Comparison of ENCODE assay signal across 8 cellular contexts in genomic region chr16:8868272-8869211, GRCh38. TPM values are rescaled to one million over a fixed set of nuclear protein-coding genes. Genes with fewer than 3 reads are reported as not detected.
DNase-seq lines count a peak whose midpoint lies in the region; ATAC-seq, FAIRE-seq and TF ChIP-seq lines count a peak whose summit lies in the region.

CARHSP1 (minus strand) TSS chr16:8869006; CDS start chr16:8859328, 9,678 bp downstream.

- peaks cover 42% of the 10 kb centered on the region for H3K4me1 ChIP-seq in keratinocyte (ENCODE audit: control insufficient read depth, extremely low read depth, insufficient read depth, low read length)

- FAIRE-seq in keratinocyte (lab: Jason Lieb, UNC) = no peak

- peaks cover 1 to 7% of the 10 kb centered on the region in 2 experiments for H3K36me3 ChIP-seq in keratinocyte (ENCODE audit: control insufficient read depth in 2 of 2, extremely low read depth in 1 of 2, insufficient read depth in 2 of 2, low read length in 2 of 2)

- H3K4me2 ChIP-seq in keratinocyte (ENCODE audit: control insufficient read depth, extremely low read depth, insufficient read depth, low read depth, low read length) = peak within 1 kb of the TSS; percentile 93

- H2AFZ ChIP-seq in keratinocyte (ENCODE audit: control insufficient read depth, low read length) = peak within 1 kb of the TSS; percentile 32

- H4K20me1 ChIP-seq in keratinocyte (ENCODE audit: control insufficient read depth, extremely low read depth, insufficient read depth, low read length) = peaks cover 20% of the 10 kb centered on the region

- DNase-seq in AG08396 (ENCODE audit: low spot score) = peak; percentile 98
- peak; percentile 94 for DNase-seq in NCI-H345 (lab: John Stamatoyannopoulos, UW)
- peak; percentile 43 for DNase-seq in activated CD4-positive, CD25-positive, alpha-beta regulatory T cell treated with anti-CD3 and anti-CD28 coated beads, Interleukin-2, amount 50 U/mL, for 16 hours (ENCODE audit: low read depth, low spot score)
- DNase-seq in central memory CD4-positive, alpha-beta T cell = peak; percentile 76
- no peak for DNase-seq in keratinocyte (ENCODE audit: low read depth, low spot score)
- peak; percentile 90 for DNase-seq in stimulated activated CD4-positive, alpha-beta T cell treated with anti-CD3 and anti-CD28 coated beads, Interleukin-15, amount 100 ng/mL, for 24 hours

- TF ChIP-seq CTCF in keratinocyte (optimal IDR thresholded peaks at IDR 0.05 in 1 of 3, IDR thresholded peaks at IDR 0.05 in 1 of 3, conservative IDR thresholded peaks at IDR 0.05 in 1 of 3; ENCODE audit: extremely low read depth in 1 of 3, insufficient read depth in 2 of 3, low read length in 3 of 3) = no peak

- no peaks in the 10 kb centered on the region for H3K27me3 ChIP-seq in keratinocyte (ENCODE audit: control insufficient read depth, extremely low read depth, insufficient read depth, low read length)

- peaks cover 9% of the 10 kb centered on the region for H3K9me1 ChIP-seq in keratinocyte (ENCODE audit: control insufficient read depth, extremely low read depth, insufficient read depth, low read length)

- H3K4me3 ChIP-seq in keratinocyte (ENCODE audit: control insufficient read depth in 2 of 3, extremely low read depth in 1 of 3, insufficient read depth in 2 of 3, low read depth in 1 of 3, low read length in 3 of 3) = peak within 1 kb of the TSS; percentile 58 to 85 (median 70)

- H3K27ac ChIP-seq in keratinocyte (ENCODE audit: control insufficient read depth, insufficient read depth, low read length) = peak within 1 kb of the TSS; percentile 70

- dilution Hi-C loops in keratinocyte (cut with MboI; ENCODE audit: extremely low pct_ligation_motif_present, low sequenced_read_pairs) = no loop called here

- no peaks in the 10 kb centered on the region for H3K9me3 ChIP-seq in keratinocyte (ENCODE audit: control insufficient read depth, low read depth, low read length)

- ATAC-seq in GM19023 (IDR thresholded peaks at IDR 0.05; ENCODE audit: unreplicated experiment) (peak; percentile 71), HG03196 (IDR thresholded peaks at IDR 0.05; ENCODE audit: unreplicated experiment) (peak; percentile 70)

- peak within 1 kb of the TSS; percentile 87 for H3K9ac ChIP-seq in keratinocyte (ENCODE audit: control insufficient read depth, extremely low read depth, insufficient read depth, low read length)

- H3K79me2 ChIP-seq in keratinocyte (ENCODE audit: control insufficient read depth, insufficient read depth, low read length) = peaks cover 46% of the 10 kb centered on the region

RNA-seq across cellular contexts. Expression of gene CARHSP1, which starts in this region (rescaled TPM):
- 61.9 to 90.8 TPM (median 88.4 TPM) in 3 replicates for polyA plus RNA-seq in keratinocyte
- 10.9 TPM for polyA plus RNA-seq in keratinocyte (2011; ENCODE audit: low read depth)
- polyA plus RNA-seq in keratinocyte (2011; cell fraction: cytosol; rRNA removed) = 58.2 and 109 TPM in 2 replicates
- polyA plus RNA-seq in keratinocyte (2011; cell fraction: nucleus; rRNA removed) = 39.2 and 49.4 TPM in 2 replicates
- 37.3 and 160 TPM in 2 replicates for polyA plus RNA-seq in keratinocyte (2012; ENCODE audit: low replicate concordance)
- 100 to 120 TPM (median 101 TPM) in 3 replicates for polyA minus RNA-seq in keratinocyte
- 138 TPM for polyA minus RNA-seq in keratinocyte (2011; cell fraction: cytosol; rRNA and poly(A)+ RNA removed)
- polyA minus RNA-seq in keratinocyte (2011; cell fraction: nucleus; rRNA and poly(A)+ RNA removed) = 17.3 and 24.8 TPM in 2 replicates
